ENCODE assay signal across 8 cellular contexts in genomic region chr5:431001-431710, GRCh38. TPM values are rescaled to one million over a fixed set of nuclear protein-coding genes. Genes with fewer than 3 reads are reported as not detected.
A peak's percentile ranks its signal among the peaks of the same experiment; 100 is the strongest.
DNase-seq lines count a peak whose midpoint lies in the region; ATAC-seq, FAIRE-seq and TF ChIP-seq lines count a peak whose summit lies in the region.

No MANE protein-coding gene starts in this region.

- H3K27ac Mint-ChIP-seq in activated naive CD8-positive, alpha-beta T cell, result peak overlapping the region; percentile 50

- H3K4me1 ChIP-seq in A549 (no peaks in the 10 kb centered on the region), right cardiac atrium (ENCODE audit: control insufficient read depth, insufficient read depth, low read length) (no peaks in the 10 kb centered on the region), gastrocnemius medialis (no peaks in the 10 kb centered on the region)

- WGBS in A549 (ENCODE audit: missing lambda C conversion rate), result 54% methylated on average over 12 of the region's 18 CpGs
- WGBS in right cardiac atrium, result 50% methylated on average over 18 of the region's 18 CpGs

- no peaks in the 10 kb centered on the region for H3K36me3 ChIP-seq in gastrocnemius medialis

- H3K27ac ChIP-seq in A549 (no peak overlapping the region), right cardiac atrium (ENCODE audit: low read length) (no peak overlapping the region), gastrocnemius medialis (no peak overlapping the region)

- H3K4me1 Mint-ChIP-seq in activated naive CD8-positive, alpha-beta T cell (ENCODE audit: low read depth), result peaks cover 3% of the 10 kb centered on the region

- H3K4me2 ChIP-seq in A549, result no peak overlapping the region

- TF ChIP-seq EP300 in A549 (IDR thresholded peaks at IDR 0.05), result no peak

- FAIRE-seq in A549 (lab: Jason Lieb, UNC), result no peak

- TF ChIP-seq CTCF in A549 (IDR thresholded peaks at IDR 0.05), result peak; percentile 45; the same call in 2 of the 3 replicates
- peak; percentile 91 for TF ChIP-seq CTCF in GM12875 (IDR thresholded peaks at IDR 0.05; ENCODE audit: borderline replicate concordance, insufficient read depth, low read depth, low read length)
- peak in 2 of 5 experiments; percentile 18 to 52 for TF ChIP-seq CTCF in gastrocnemius medialis (IDR thresholded peaks at IDR 0.05 in 4 of 5, conservative IDR thresholded peaks at IDR 0.05 in 1 of 5)

- in situ Hi-C loops in gastrocnemius medialis (cut with MboI; ENCODE audit: low sequenced_read_pairs in 4 of 4), result no loop called here

- no peak overlapping the region for H3K4me3 Mint-ChIP-seq in activated naive CD8-positive, alpha-beta T cell

- peak; percentile 57 to 71; a peak in 4 of 5 replicates for TF ChIP-seq RAD21 in A549 (conservative IDR thresholded peaks at IDR 0.05 in 1 of 2, IDR thresholded peaks at IDR 0.05 in 1 of 2)

- H3K4me3 ChIP-seq in A549, result no peak overlapping the region
- no peak overlapping the region for H3K4me3 ChIP-seq in GM12875 (ENCODE audit: low read depth, low read length)
- H3K4me3 ChIP-seq in right cardiac atrium (ENCODE audit: low read length), result no peak overlapping the region
- H3K4me3 ChIP-seq in gastrocnemius medialis, result no peak overlapping the region

- H3K27me3 ChIP-seq in right cardiac atrium (ENCODE audit: control insufficient read depth, insufficient read depth), result no peaks in the 10 kb centered on the region
- peaks cover 3 to 20% (median 12%) of the 10 kb centered on the region in 3 donors for H3K27me3 ChIP-seq in gastrocnemius medialis

- CTCF ChIA-PET in A549 (lab: Yijun Ruan, JAX), result interaction anchor here (0.6 to 10.7 kb wide), 27 partner anchors 8 to 386 kb away, joined by 3 to 186 read pairs (median 4); partner anchors contain the start of gene AHRR

- POLR2A ChIA-PET in A549 (lab: Yijun Ruan, JAX), result no interaction called here

- DNase-seq in A549 (ENCODE audit: low read depth in 1 of 2, low spot score in 1 of 2) (peak; percentile 59 to 92), NOMO-1 treated with DMSO at 0.1 percent for 48 hours (lab: John Stamatoyannopoulos, UW; ENCODE audit: unreplicated experiment) (peak; percentile 55), right cardiac atrium (peak in 2 of 3 donors; percentile 68 to 79), gastrocnemius medialis (no peak)
- peak; percentile 35 to 60 for DNase-seq in stimulated activated CD4-positive, alpha-beta T cell treated with anti-CD3 and anti-CD28 coated beads, Interleukin-4, amount 100 ng/mL, for 4 hours

- ATAC-seq in A549 (peak; percentile 93 to 98), HG02981 (IDR thresholded peaks at IDR 0.05; ENCODE audit: unreplicated experiment) (peak; percentile 72), right cardiac atrium (peak; percentile 60 to 77), gastrocnemius medialis (no peak)

- H3K9me3 ChIP-seq in A549, result no peaks in the 10 kb centered on the region
- H3K9me3 ChIP-seq in right cardiac atrium (ENCODE audit: control insufficient read depth, low read length), result no peaks in the 10 kb centered on the region
- H3K9me3 ChIP-seq in gastrocnemius medialis, result no peaks in the 10 kb centered on the region

- H3K9me3 Mint-ChIP-seq in activated naive CD8-positive, alpha-beta T cell (ENCODE audit: low read depth), result no peaks in the 10 kb centered on the region

- intact Hi-C loops in right cardiac atrium (cut with DNase I) (no loop called here), gastrocnemius medialis (cut with DNase I; ENCODE audit: low total_unique reads) (no loop called here)

- no peaks in the 10 kb centered on the region for H3K27me3 Mint-ChIP-seq in activated naive CD8-positive, alpha-beta T cell

- TF ChIP-seq POLR2A in A549 (IDR thresholded peaks at IDR 0.05; ENCODE audit: low read length) (no peak), gastrocnemius medialis (IDR thresholded peaks at IDR 0.05) (no peak)

- H3K36me3 Mint-ChIP-seq in activated naive CD8-positive, alpha-beta T cell, result peaks cover 8% of the 10 kb centered on the region

TF ChIP-seq in A549, 52 proteins besides CTCF, POLR2A, EP300 and RAD21:
- peak; percentile 65 for TF ChIP-seq SMC3 (IDR thresholded peaks at IDR 0.05)
- TF ChIP-seq MAX (IDR thresholded peaks at IDR 0.05), result peak; percentile 24; the same call in 1 of the 2 replicates
- TF ChIP-seq ZC3H11A (IDR thresholded peaks at IDR 0.05), result no peak

RNA-seq across cellular contexts. Expression of gene EXOC3, which starts 11.8 kb away (rescaled TPM):
- polyA plus RNA-seq in A549 (2011; rRNA removed), result 20.0 and 25.1 TPM in 2 replicates
- 18.4 and 20.4 TPM in 2 replicates for polyA plus RNA-seq in A549 (2012; cell fraction: cytosol; rRNA removed)
- 53.4 and 60.7 TPM in 2 replicates for polyA plus RNA-seq in A549 (2012; cell fraction: nucleus; rRNA removed)
- polyA plus RNA-seq in A549 (2017; fragmentation: RNase III; extraction: RNeasy Plus Mini Kit Qiagen cat#74134 plus additional on column Dnase treatment), result 33.6 to 36.2 TPM (median 34.0 TPM) in 3 replicates
- polyA minus RNA-seq in A549 (2011; rRNA and poly(A)+ RNA removed), result 23.6 and 25.2 TPM in 2 replicates
- 10 to 100 TPM; 42.4 to 50.2 (median 46.5) TPM for total RNA-seq in right cardiac atrium
- polyA plus RNA-seq in right cardiac atrium, result 30.1 TPM
- 10 to 100 TPM; 44.3 to 81.7 (median 54.0) TPM for total RNA-seq in gastrocnemius medialis

Comparison
In these comparisons a context has a peak if more than half of its experiments do, and no peak if none do; other contexts are left out.
1. ATAC-seq: peak in A549 (2 of 2), HG02981 (single experiment) and right cardiac atrium (2 of 2); none in gastrocnemius medialis (0 of 2).
2. DNase-seq: peak in A549 (2 of 2), NOMO-1 treated with DMSO at 0.1 percent for 48 hours (single experiment), right cardiac atrium (2 of 3) and stimulated activated CD4-positive, alpha-beta T cell treated with anti-CD3 and anti-CD28 coated beads, Interleukin-4, amount 100 ng/mL, for 4 hours (2 of 2); none in gastrocnemius medialis (0 of 2).